ENCODE assay signal across 18 cellular contexts in genomic region chr18:49617846-49618245, GRCh38. TPM values are rescaled to one million over a fixed set of nuclear protein-coding genes. Genes with fewer than 3 reads are reported as not detected.
"Had no signal": no experiment of that assay in that cellular context is flagged by ENCODE, and none has a peak within 500 bp of the region (broad histone marks: within the 10 kb centered on the region; RNA-seq: fewer than 3 reads in every experiment).

No MANE protein-coding gene starts in this region.

- DNase-seq: activated CD4-positive, alpha-beta T cell treated with anti-CD3 and anti-CD28 coated beads, Interleukin-2, amount 10 ng/mL, durations not matched to agents 7 days and 5 days; activated CD4-positive, CD25-positive, alpha-beta regulatory T cell treated with anti-CD3 and anti-CD28 coated beads, Interleukin-2, amount 50 U/mL, for 72 hours; activated CD8-positive, alpha-beta T cell treated with anti-CD3 and anti-CD28 coated beads for 36 hours; activated T-cell treated with anti-CD3 and anti-CD28 coated beads, Interleukin-2, amount 50 U/mL, for 1 hour; aorta; central memory CD4-positive, alpha-beta T cell; dorsolateral prefrontal cortex; effector memory CD8-positive, alpha-beta T cell; foreskin melanocyte; immature natural killer cell; stimulated activated CD4-positive, alpha-beta T cell treated with anti-CD3 and anti-CD28 coated beads, Interleukin-2, amount 100 ng/mL, for 48 hours; stimulated activated naive CD4-positive, alpha-beta T cell treated with Interleukin-2 at 50 U/mL for 16 hours; T-cell; tibial artery; WERI-Rb-1 had no signal

- H3K9me3 ChIP-seq: prostate gland, tibial artery had no signal

- H3K27ac ChIP-seq: dorsolateral prefrontal cortex, tibial artery, WERI-Rb-1 had no signal

- H3K4me3 ChIP-seq: dorsolateral prefrontal cortex, prostate gland, tibial artery had no signal

- ATAC-seq: activated CD8-positive, alpha-beta T cell treated with anti-CD3 and anti-CD28 coated beads for 36 hours; activated naive CD4-positive, alpha-beta T cell treated with anti-CD3 and anti-CD28 coated beads, Interleukin-2, amount 50 U/mL, for 72 hours; effector memory CD8-positive, alpha-beta T cell; T-cell had no signal

- H3K36me3 ChIP-seq: prostate gland, tibial artery, WERI-Rb-1 had no signal

RNA-seq across cellular contexts. Expression of gene LIPG, which starts 56.0 kb away (rescaled TPM):
- total RNA-seq: mononuclear cell had no signal
- polyA plus RNA-seq: immature natural killer cell had no signal
